Comparison of ENCODE assay signal across 8 cellular contexts in the genomic region with DNA sequence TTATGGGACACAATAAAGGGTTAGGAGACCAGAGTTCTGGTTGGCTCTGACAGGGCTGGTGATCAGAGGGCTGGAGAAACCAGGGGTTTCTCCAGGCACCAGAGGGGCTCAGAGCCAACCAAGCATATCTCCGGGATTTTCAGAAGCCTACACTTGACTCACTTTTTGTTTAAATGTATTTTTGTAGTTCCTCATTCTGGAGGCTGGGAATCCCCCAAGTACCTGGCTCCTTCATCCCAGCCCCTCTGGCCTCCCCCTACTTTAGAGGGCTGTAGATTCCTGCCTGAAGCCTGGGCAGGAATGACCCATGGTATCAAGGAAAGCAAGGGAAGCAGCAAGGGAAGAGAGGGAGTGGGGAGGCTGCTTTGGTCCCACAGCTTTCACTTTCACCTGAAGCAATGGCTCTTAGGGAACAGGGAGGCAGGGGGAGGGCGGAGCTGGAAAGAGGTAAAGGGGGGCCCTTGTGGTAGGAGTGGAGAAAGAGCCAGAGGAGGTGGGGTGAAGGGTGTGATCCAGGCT. TPM values are rescaled to one million over a fixed set of nuclear protein-coding genes. Genes with fewer than 3 reads are reported as not detected.
DNase-seq lines count a peak whose midpoint lies in the region; ATAC-seq, FAIRE-seq and TF ChIP-seq lines count a peak whose summit lies in the region.

No MANE protein-coding gene starts in this region.

- POLR2A ChIA-PET in GM12878 (lab: Charles Lee), result interaction anchor here (0.5 to 2.9 kb wide), 11 partner anchors 8 to 288 kb away, joined by 3 to 19 read pairs (median 5); a partner anchor contains a TSS

- intact Hi-C loops in GM12878 (cut with micrococcal nuclease; ENCODE audit: unreplicated experiment), result loop anchor here (1.0 kb wide), 1 partner anchor 8 kb away; no protein-coding TSS in a partner anchor
- intact Hi-C loops in gastrocnemius medialis (cut with DNase I; ENCODE audit: low total_unique reads), result no loop called here

- TF ChIP-seq POLR2A in GM12878 (IDR thresholded peaks at IDR 0.05; ENCODE audit: low read depth, low read length) (0 out of 2 replicates have a peak, but pooled peaks have one; percentile 14), gastrocnemius medialis (IDR thresholded peaks at IDR 0.05) (no peak)

- SMC1A ChIA-PET in GM12878 (lab: Charles Lee; ENCODE audit: uncharacterized antibody, unreplicated experiment), result interaction anchor here (0.7 to 4.1 kb wide), 9 partner anchors 8 to 97 kb away, joined by 3 to 39 read pairs (median 8); no protein-coding TSS in a partner anchor

- no peaks in the 10 kb centered on the region for H3K27me3 ChIP-seq in GM12878 (replicated peaks in 1 of 2; ENCODE audit: control insufficient read depth in 2 of 2, insufficient read depth in 2 of 2, low read length in 1 of 2)
- H3K27me3 ChIP-seq in gastrocnemius medialis, result no peaks in the 10 kb centered on the region
- no peaks in the 10 kb centered on the region for H3K27me3 ChIP-seq in WERI-Rb-1 (ENCODE audit: insufficient read depth, low read depth, severe bottlenecking)

- 0 out of 4 replicates have a peak, but pooled peaks of 1 of the 2 experiments have one; percentile 27 for TF ChIP-seq EP300 in GM12878 (IDR thresholded peaks at IDR 0.05; ENCODE audit: borderline replicate concordance in 1 of 2, control insufficient read depth in 1 of 2, low read depth in 2 of 2, low read length in 2 of 2)

- TF ChIP-seq RAD21 in GM12878 (IDR thresholded peaks at IDR 0.05; ENCODE audit: insufficient read depth, low read depth, low read length), result no peak

- H3K9me3 ChIP-seq in GM12878 (replicated peaks; ENCODE audit: control insufficient read depth, insufficient read depth, low read length) (no peaks in the 10 kb centered on the region), gastrocnemius medialis (no peaks in the 10 kb centered on the region), WERI-Rb-1 (ENCODE audit: severe bottlenecking) (no peaks in the 10 kb centered on the region)

- peak overlapping the region; percentile 76 for H3K27ac ChIP-seq in GM12878 (ENCODE audit: control insufficient read depth, insufficient read depth)
- H3K27ac ChIP-seq in gastrocnemius medialis, result peak overlapping the region; percentile 84 to 87 (median 85)
- no peak overlapping the region for H3K27ac ChIP-seq in WERI-Rb-1

- peak; percentile 44 for ATAC-seq in GM18511 (IDR thresholded peaks at IDR 0.05; ENCODE audit: unreplicated experiment)
- peak; percentile 27 for ATAC-seq in HG02623 (IDR thresholded peaks at IDR 0.05; ENCODE audit: unreplicated experiment)
- ATAC-seq in GM12878, result peak; percentile 78
- no peak for ATAC-seq in gastrocnemius medialis

- no peak for TF ChIP-seq CTCF in GM12878 (IDR thresholded peaks at IDR 0.05 in 2 of 3, conservative IDR thresholded peaks at IDR 0.05 in 1 of 3; ENCODE audit: control insufficient read depth in 2 of 3, extremely low read depth in 1 of 3, insufficient read depth in 1 of 3, low read depth in 3 of 3, low read length in 3 of 3)
- no peak for TF ChIP-seq CTCF in gastrocnemius medialis (IDR thresholded peaks at IDR 0.05 in 4 of 5, conservative IDR thresholded peaks at IDR 0.05 in 1 of 5)
- TF ChIP-seq CTCF in WERI-Rb-1 (IDR thresholded peaks at IDR 0.05; ENCODE audit: low read depth, low read length), result no peak

- in situ Hi-C loops in GM12878 (cut with MboI) (loop anchor here (10.0 kb wide), 1 partner anchor 754 kb away; a partner anchor contains a TSS), gastrocnemius medialis (cut with MboI; ENCODE audit: low sequenced_read_pairs in 4 of 4) (no loop called here)

- H3K79me2 ChIP-seq in GM12878 (ENCODE audit: control insufficient read depth, insufficient read depth, low read length), result peaks cover 58% of the 10 kb centered on the region

- H3K4me2 ChIP-seq in GM12878 (ENCODE audit: control insufficient read depth, insufficient read depth), result peak overlapping the region; percentile 67

- peak; percentile 49 for DNase-seq in GM12878 (ENCODE audit: low read depth, low spot score)
- DNase-seq in gastrocnemius medialis, result no peak
- no peak for DNase-seq in hepatic stellate cell (ENCODE audit: low spot score)
- no peak for DNase-seq in NCI-H82 (lab: John Stamatoyannopoulos, UW)
- DNase-seq in RKO (ENCODE audit: low spot score), result no peak
- DNase-seq in WERI-Rb-1, result no peak

- CTCF ChIA-PET in GM12878 (lab: Yijun Ruan, JAX), result interaction anchor here (0.6 to 4.1 kb wide), 15 partner anchors 11 to 444 kb away, joined by 3 to 63 read pairs (median 4); no protein-coding TSS in a partner anchor

- peak overlapping the region; percentile 67 for H3K9ac ChIP-seq in GM12878 (ENCODE audit: control insufficient read depth, insufficient read depth, low read length)

- H3K4me1 ChIP-seq in GM12878 (ENCODE audit: control insufficient read depth, insufficient read depth, low read length) (peaks cover 6% of the 10 kb centered on the region), gastrocnemius medialis (peaks cover 10 to 46% of the 10 kb centered on the region in 2 donors)

- WGBS in GM12878 (ENCODE audit: insufficient coverage, insufficient replicate concordance, low lambda C conversion rate, missing lambda C conversion rate), result 0% methylated on average over 2 of the region's 2 CpGs

- BruUV-seq in GM12878 (replicated peaks; lab: Mats Ljungman, UMichigan), result no TSS peak

- H2AFZ ChIP-seq in GM12878 (ENCODE audit: control insufficient read depth, low read depth, low read length), result no peak overlapping the region

- RAD21 ChIA-PET in GM12878 (lab: Charles Lee; ENCODE audit: unreplicated experiment), result interaction anchor here (0.9 to 3.0 kb wide), 9 partner anchors 8 to 288 kb away, joined by 3 to 23 read pairs (median 6); a partner anchor contains a TSS

- H3K4me3 ChIP-seq in GM12878 (peak overlapping the region; percentile 96), gastrocnemius medialis (peak overlapping the region; percentile 59 to 86 (median 70)), WERI-Rb-1 (ENCODE audit: low read depth, low read length) (no peak overlapping the region)

- H3K36me3 ChIP-seq in GM12878 (ENCODE audit: control insufficient read depth in 2 of 2, insufficient read depth in 2 of 2, low read length in 1 of 2), result peaks cover 22 to 23% of the 10 kb centered on the region in 2 experiments
- no peaks in the 10 kb centered on the region for H3K36me3 ChIP-seq in gastrocnemius medialis
- H3K36me3 ChIP-seq in WERI-Rb-1, result no peaks in the 10 kb centered on the region

- no peak for FAIRE-seq in GM12878 (lab: Jason Lieb, UNC)

- H4K20me1 ChIP-seq in GM12878 (ENCODE audit: control insufficient read depth, insufficient read depth), result peaks cover 6% of the 10 kb centered on the region

TF ChIP-seq in GM12878, 131 proteins besides CTCF, POLR2A, EP300 and RAD21 (continues in another document):
- 0 out of 2 replicates have a peak, but pooled peaks have one; percentile 3 for TF ChIP-seq BCL11A (IDR thresholded peaks at IDR 0.05; ENCODE audit: low read depth, low read length)
- TF ChIP-seq, protein P1, sequence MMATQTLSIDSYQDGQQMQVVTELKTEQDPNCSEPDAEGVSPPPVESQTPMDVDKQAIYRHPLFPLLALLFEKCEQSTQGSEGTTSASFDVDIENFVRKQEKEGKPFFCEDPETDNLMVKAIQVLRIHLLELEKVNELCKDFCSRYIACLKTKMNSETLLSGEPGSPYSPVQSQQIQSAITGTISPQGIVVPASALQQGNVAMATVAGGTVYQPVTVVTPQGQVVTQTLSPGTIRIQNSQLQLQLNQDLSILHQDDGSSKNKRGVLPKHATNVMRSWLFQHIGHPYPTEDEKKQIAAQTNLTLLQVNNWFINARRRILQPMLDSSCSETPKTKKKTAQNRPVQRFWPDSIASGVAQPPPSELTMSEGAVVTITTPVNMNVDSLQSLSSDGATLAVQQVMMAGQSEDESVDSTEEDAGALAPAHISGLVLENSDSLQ (IDR thresholded peaks at IDR 0.05), result no peak

RNA-seq across cellular contexts. Expression of a gene that starts 1.0 kb away (rescaled TPM):
- total RNA-seq in GM12878 (2013; cell fraction: nucleolus; rRNA removed), result 203 and 210 TPM in 2 replicates
- total RNA-seq in GM12878 (2014; rRNA removed) (116 and 120 TPM in 2 replicates), GM12878 (2014; rRNA removed; fragmentation: Illumina TruSeq; extraction: Trizol) (75.6 and 77.7 TPM in 2 replicates), GM12878 (2021) (99.0 and 103 TPM in 2 replicates), gastrocnemius medialis (10 to 100 TPM in 1 of 4 donors, 1 to 10 TPM in 3; 7.2 to 13.0 (median 8.2) TPM)
- polyA plus RNA-seq in GM12878 (2011; ENCODE audit: low read depth), result 76.0 TPM
- polyA plus RNA-seq in GM12878 (2011; rRNA removed) (137 and 193 TPM in 2 replicates), GM12878 (2014; fragmentation: Illumina TruSeq; extraction: Trizol) (105 and 110 TPM in 2 replicates), GM12878 (2014; fragmentation: Nextera tagmentation; extraction: Ambion mirVana) (10 to 100 TPM; 40.8 to 71.7 TPM), GM12878 (2014; rRNA removed) (145 and 166 TPM in 2 replicates), GM12878 (2016; fragmentation: Nextera tagmentation; extraction: Ambion mirVana) (10 to 100 TPM; 75.4 to 80.1 TPM)
- polyA plus RNA-seq in GM12878 (2011; cell fraction: cytosol; rRNA removed), result 173 and 269 TPM in 2 replicates
- 225 and 280 TPM in 2 replicates for polyA plus RNA-seq in GM12878 (2011; cell fraction: nucleus; rRNA removed)
- 109 and 140 TPM in 2 replicates for polyA plus RNA-seq in GM12878 (2012)
- 133 and 196 TPM in 2 replicates for polyA minus RNA-seq in GM12878 (2011; rRNA and poly(A)+ RNA removed)
- polyA minus RNA-seq in GM12878 (2011; cell fraction: cytosol; rRNA and poly(A)+ RNA removed), result 45.2 and 54.9 TPM in 2 replicates
- 53.3 and 65.2 TPM in 2 replicates for polyA minus RNA-seq in GM12878 (2011; cell fraction: nucleus; rRNA and poly(A)+ RNA removed)

RNA-seq across cellular contexts. Expression of a gene that starts 29.3 kb away (rescaled TPM):
- 11.1 and 13.8 TPM in 2 replicates for total RNA-seq in GM12878 (2013; cell fraction: nucleolus; rRNA removed)
- total RNA-seq in GM12878 (2014; rRNA removed) (28.9 and 31.8 TPM in 2 replicates), GM12878 (2014; rRNA removed; fragmentation: Illumina TruSeq; extraction: Trizol) (20.8 and 22.5 TPM in 2 replicates), GM12878 (2021) (30.3 and 35.0 TPM in 2 replicates), gastrocnemius medialis (10 to 100 TPM; 14.7 to 21.5 (median 19.0) TPM)
- polyA plus RNA-seq in GM12878 (2011; ENCODE audit: low read depth), result 11.7 TPM
- polyA plus RNA-seq in GM12878 (2011; rRNA removed) (21.6 and 29.6 TPM in 2 replicates), GM12878 (2014; fragmentation: Illumina TruSeq; extraction: Trizol) (38.1 and 39.0 TPM in 2 replicates), GM12878 (2014; fragmentation: Nextera tagmentation; extraction: Ambion mirVana) (1 to 10 TPM; 7.7 to 8.8 TPM), GM12878 (2014; rRNA removed) (29.8 and 30.2 TPM in 2 replicates), GM12878 (2016; fragmentation: Nextera tagmentation; extraction: Ambion mirVana) (10 to 100 TPM; 30.5 to 35.3 TPM)
- 22.4 and 24.3 TPM in 2 replicates for polyA plus RNA-seq in GM12878 (2011; cell fraction: cytosol; rRNA removed)
- polyA plus RNA-seq in GM12878 (2011; cell fraction: nucleus; rRNA removed), result 35.0 and 45.1 TPM in 2 replicates
- 13.8 and 18.1 TPM in 2 replicates for polyA plus RNA-seq in GM12878 (2012)
- 20.5 and 20.7 TPM in 2 replicates for polyA minus RNA-seq in GM12878 (2011; rRNA and poly(A)+ RNA removed)
- polyA minus RNA-seq in GM12878 (2011; cell fraction: cytosol; rRNA and poly(A)+ RNA removed), result 10.7 and 11.1 TPM in 2 replicates
- polyA minus RNA-seq in GM12878 (2011; cell fraction: nucleus; rRNA and poly(A)+ RNA removed), result 7.6 and 13.9 TPM in 2 replicates

Comparison
In these comparisons a context has a peak if more than half of its experiments do, and no peak if none do; other contexts are left out.
1. ATAC-seq: peak in GM18511 (single experiment), HG02623 (single experiment) and GM12878 (single experiment); none in gastrocnemius medialis (0 of 2).
2. RNA of a gene that starts 1.0 kb away (total RNA-seq): 75.6 to 210 TPM in GM12878; 7.2 to 13.0 TPM in gastrocnemius medialis; every median in the first group is over 4 times any median in the second.